1 cellular context compared by ENCODE assay signal in the genomic region with DNA sequence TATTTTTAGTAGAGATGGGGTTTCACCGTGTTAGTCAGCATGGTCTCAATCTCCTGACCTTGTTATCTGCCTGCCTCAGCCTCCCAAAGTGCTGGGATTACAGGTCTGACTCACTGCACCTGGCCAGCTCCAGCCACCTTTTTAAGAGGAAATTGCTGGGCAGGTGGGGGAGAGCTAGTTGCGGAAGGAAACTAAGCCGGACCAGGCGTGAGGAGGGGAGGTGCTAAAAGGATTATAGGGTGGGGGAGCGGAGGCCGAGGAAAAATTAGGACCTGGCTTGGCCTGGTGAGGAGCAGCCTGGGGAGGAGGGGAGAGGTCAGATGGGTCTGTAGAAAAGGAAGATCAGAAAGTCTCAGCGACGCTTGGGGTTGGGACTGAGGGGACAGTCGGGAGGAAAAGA. TPM values are rescaled to one million over a fixed set of nuclear protein-coding genes. Genes with fewer than 3 reads are reported as not detected.
"Had no signal": no experiment of that assay in that cellular context is flagged by ENCODE, and none has a peak within 500 bp of the region (broad histone marks: within the 10 kb centered on the region; RNA-seq: fewer than 3 reads in every experiment).

No MANE protein-coding gene starts in this region.

RNA-seq across cellular contexts. Expression of gene F3, which starts 29.4 kb away (rescaled TPM):
- polyA plus RNA-seq: IgD-negative memory B cell had no signal
